ENCODE assay signal across 11 cellular contexts in the genomic region with DNA sequence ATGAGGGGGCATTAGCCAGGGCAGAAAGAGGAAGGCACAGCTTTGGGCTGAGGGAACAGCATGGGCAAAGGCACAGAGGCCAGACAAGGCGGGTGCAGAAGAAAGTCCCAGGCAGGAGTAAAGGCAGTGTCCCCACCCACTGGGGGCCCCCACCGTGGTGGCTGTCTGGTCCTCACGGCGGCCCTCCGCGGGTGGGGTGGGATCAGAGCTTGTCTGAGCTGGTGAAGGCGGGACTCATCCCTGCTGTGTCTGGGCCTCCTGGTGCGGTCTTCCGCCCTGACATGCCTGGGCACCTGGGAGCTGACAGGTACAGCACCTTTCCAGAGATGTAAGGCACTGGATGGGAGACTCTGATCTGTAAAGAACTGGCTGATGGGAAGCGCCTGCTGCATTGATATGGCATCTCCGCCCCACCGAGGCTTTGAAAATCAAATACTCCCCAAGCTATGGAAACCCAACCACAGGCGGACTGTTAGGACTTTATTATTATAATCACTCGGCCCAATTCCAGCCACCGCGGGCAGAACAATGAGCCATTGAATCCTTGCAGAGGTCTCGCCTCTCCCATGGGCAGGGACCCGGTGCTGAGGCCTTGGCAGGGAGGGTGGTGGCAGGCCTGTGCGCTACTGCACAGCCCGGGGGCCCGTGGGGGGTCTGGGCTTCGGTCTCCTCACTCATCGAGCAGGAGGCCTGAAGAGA. TPM values are rescaled to one million over a fixed set of nuclear protein-coding genes. Genes with fewer than 3 reads are reported as not detected.
DNase-seq lines count a peak whose midpoint lies in the region; ATAC-seq, FAIRE-seq and TF ChIP-seq lines count a peak whose summit lies in the region.
"Had no signal": no experiment of that assay in that cellular context is flagged by ENCODE, and none has a peak within 500 bp of the region (broad histone marks: within the 10 kb centered on the region; RNA-seq: fewer than 3 reads in every experiment).

No MANE protein-coding gene starts in this region.

- no peak for TF ChIP-seq CTCF in IMR-90 (conservative IDR thresholded peaks at IDR 0.05; ENCODE audit: low read depth, low read length)

- POLR2A ChIA-PET in IMR-90 (lab: Charles Lee; ENCODE audit: unreplicated experiment) = no interaction called here

- H3K9me1 ChIP-seq in IMR-90 (ENCODE audit: insufficient read depth, low read length) = 0 out of 2 replicates have a peak, but pooled peaks cover 2% of the 10 kb centered on the region

- no peak overlapping the region for H3K23ac ChIP-seq in IMR-90 (ENCODE audit: low read depth, low read length)

- no peak overlapping the region for H3K14ac ChIP-seq in IMR-90 (replicated peaks; ENCODE audit: low read depth, low read length)

- H3K56ac ChIP-seq in IMR-90 (ENCODE audit: extremely low read depth, insufficient read depth, low read length) = no peak overlapping the region

- H2AK9ac ChIP-seq in IMR-90 (replicated peaks; ENCODE audit: low read depth, low read length, poor library complexity) = peak overlapping the region; percentile 17

- no peak for ATAC-seq in IMR-90 (ENCODE audit: low read depth)
- ATAC-seq in left ventricle myocardium superior = no peak
- ATAC-seq in sciatic nerve = peak; percentile 84
- ATAC-seq in stimulated activated memory B cell treated with anti-CD40 and anti-IgM and Interleukin-4, amounts not matched to agents 10 μg/mL and 1 μg/mL and 100 μg/mL, for 72 hours = no peak
- ATAC-seq: GM12878 had no signal

- H2BK15ac ChIP-seq in IMR-90 (ENCODE audit: low read depth, low read length) = no peak overlapping the region

- TF ChIP-seq POLR2A in IMR-90 (IDR thresholded peaks at IDR 0.05; ENCODE audit: low read depth, low read length) (no peak), H54 (IDR thresholded peaks at IDR 0.05; ENCODE audit: low read depth, low read length) (no peak)

- H3K4me1 ChIP-seq in IMR-90 (ENCODE audit: control insufficient read depth, insufficient read depth, low read length) = no peaks in the 10 kb centered on the region

- dilution Hi-C loops in IMR-90 (cut with HindIII; ENCODE audit: low sequenced_read_pairs, unreplicated experiment) = no loop called here

- 0 out of 2 replicates have a peak overlapping the region, but pooled peaks have one; percentile 30 for H2AK5ac ChIP-seq in IMR-90 (ENCODE audit: low read depth, low read length)

- in situ Hi-C loops in IMR-90 (cut with MboI; ENCODE audit: low sequenced_read_pairs) = no loop called here

- TF ChIP-seq RAD21 in IMR-90 (IDR thresholded peaks at IDR 0.05; ENCODE audit: low read length) = no peak

- no peak overlapping the region for H2BK120ac ChIP-seq in IMR-90 (ENCODE audit: low read depth, low read length)

- no peak for FAIRE-seq in H54 (lab: Jason Lieb, UNC)
- FAIRE-seq: GM12878 had no signal

- no peak overlapping the region for H3K18ac ChIP-seq in IMR-90 (ENCODE audit: low read depth, low read length)

- H4K8ac ChIP-seq in IMR-90 (ENCODE audit: low read depth in 2 of 2, low read length in 2 of 2) = no peak overlapping the region

- no peak overlapping the region for H3K4ac ChIP-seq in IMR-90 (ENCODE audit: low read depth, low read length)

- H3K4me3 Mint-ChIP-seq in stimulated activated memory B cell treated with anti-CD40 and anti-IgM and Interleukin-4, amounts not matched to agents 10 μg/mL and 1 μg/mL and 100 μg/mL, for 72 hours = no peak overlapping the region
- H3K4me3 Mint-ChIP-seq: activated naive CD4-positive, alpha-beta T cell treated with anti-CD3 and anti-CD28 coated beads, Interleukin-2, amount 10 ng/mL, durations not matched to agents 7 days and 5 days had no signal

- no peak overlapping the region for H3K27ac ChIP-seq in IMR-90 (ENCODE audit: insufficient read depth, low read length)
- H3K27ac ChIP-seq: thoracic aorta had no signal

- H2BK20ac ChIP-seq in IMR-90 (ENCODE audit: low read depth, low read length) = no peak overlapping the region

- WGBS in IMR-90 (ENCODE audit: extremely low coverage in 2 of 2, insufficient read length in 1 of 2), 2 experiments = 86% methylated on average over 11 of the region's 23 CpGs; no CpG with 5 or more reads in 1 of the 2 experiments

- no peak overlapping the region for H3K9ac ChIP-seq in IMR-90 (ENCODE audit: low read depth, low read length)

- no peaks in the 10 kb centered on the region for H3K27me3 Mint-ChIP-seq in stimulated activated memory B cell treated with anti-CD40 and anti-IgM and Interleukin-4, amounts not matched to agents 10 μg/mL and 1 μg/mL and 100 μg/mL, for 72 hours

- H3K27me3 ChIP-seq in IMR-90 (ENCODE audit: control insufficient read depth, insufficient read depth, low read length) = no peaks in the 10 kb centered on the region

- H2BK5ac ChIP-seq in IMR-90 (ENCODE audit: low read depth, low read length, poor library complexity, severe bottlenecking) = no peak overlapping the region

- no peak overlapping the region for H3K4me2 ChIP-seq in IMR-90 (ENCODE audit: low read depth, low read length)

- H3K36me3 Mint-ChIP-seq in stimulated activated memory B cell treated with anti-CD40 and anti-IgM and Interleukin-4, amounts not matched to agents 10 μg/mL and 1 μg/mL and 100 μg/mL, for 72 hours = no peaks in the 10 kb centered on the region
- H3K36me3 Mint-ChIP-seq: activated naive CD4-positive, alpha-beta T cell treated with anti-CD3 and anti-CD28 coated beads, Interleukin-2, amount 10 ng/mL, durations not matched to agents 7 days and 5 days had no signal

- DNase-seq in IMR-90 = no peak
- DNase-seq in SW480 (ENCODE audit: low spot score) = peak; percentile 78
- DNase-seq in left ventricle myocardium superior = peak; percentile 14
- peak; percentile 77 for DNase-seq in sciatic nerve (ENCODE audit: low spot score)
- DNase-seq in H54 (ENCODE audit: insufficient read length, low spot score) = no peak
- DNase-seq in mucosa of gallbladder (ENCODE audit: low spot score) = no peak
- DNase-seq: activated naive CD4-positive, alpha-beta T cell treated with anti-CD3 and anti-CD28 coated beads, Interleukin-2, amount 10 ng/mL, durations not matched to agents 7 days and 5 days; NCI-H1105 had no signal

- intact Hi-C loops in IMR-90 (cut with micrococcal nuclease) = no loop called here
- intact Hi-C loops in left ventricle myocardium superior (cut with micrococcal nuclease) = no loop called here
- intact Hi-C loops in sciatic nerve (cut with DNase I) = no loop called here

- CTCF ChIA-PET in IMR-90 (lab: Yijun Ruan, JAX) = no interaction called here

- no TSS peak for BruUV-seq in IMR-90 (replicated peaks; lab: Mats Ljungman, UMichigan)

- no peaks in the 10 kb centered on the region for H3K9me3 ChIP-seq in IMR-90 (ENCODE audit: control insufficient read depth, insufficient read depth, low read length)
- H3K9me3 ChIP-seq: thoracic aorta had no signal

- H3K4me3 ChIP-seq in IMR-90 (ENCODE audit: insufficient read depth, low read depth, low read length) = no peak overlapping the region
- H3K4me3 ChIP-seq: GM12878, thoracic aorta had no signal

- H4K20me1 ChIP-seq in IMR-90 (ENCODE audit: insufficient read depth, low read length) = no peaks in the 10 kb centered on the region

- H3K36me3 ChIP-seq in IMR-90 (ENCODE audit: control insufficient read depth, insufficient read depth, low read length) = peaks cover 1% of the 10 kb centered on the region; the same call in 1 of the 2 replicates
- H3K36me3 ChIP-seq: thoracic aorta had no signal

- H4K91ac ChIP-seq in IMR-90 (ENCODE audit: insufficient read depth, low read depth, low read length) = no peak overlapping the region

- H3K79me1 ChIP-seq in IMR-90 (ENCODE audit: low read depth in 1 of 2, low read length in 2 of 2) = no peaks in the 10 kb centered on the region

- no peaks in the 10 kb centered on the region for H3K4me1 Mint-ChIP-seq in stimulated activated memory B cell treated with anti-CD40 and anti-IgM and Interleukin-4, amounts not matched to agents 10 μg/mL and 1 μg/mL and 100 μg/mL, for 72 hours

- H4K5ac ChIP-seq in IMR-90 (ENCODE audit: low read depth, low read length) = no peak overlapping the region

- no peak overlapping the region for H3K27ac Mint-ChIP-seq in stimulated activated memory B cell treated with anti-CD40 and anti-IgM and Interleukin-4, amounts not matched to agents 10 μg/mL and 1 μg/mL and 100 μg/mL, for 72 hours
- H3K27ac Mint-ChIP-seq: activated naive CD4-positive, alpha-beta T cell treated with anti-CD3 and anti-CD28 coated beads, Interleukin-2, amount 10 ng/mL, durations not matched to agents 7 days and 5 days had no signal

- H3K9me3 Mint-ChIP-seq in stimulated activated memory B cell treated with anti-CD40 and anti-IgM and Interleukin-4, amounts not matched to agents 10 μg/mL and 1 μg/mL and 100 μg/mL, for 72 hours = no peaks in the 10 kb centered on the region
- H3K9me3 Mint-ChIP-seq: activated naive CD4-positive, alpha-beta T cell treated with anti-CD3 and anti-CD28 coated beads, Interleukin-2, amount 10 ng/mL, durations not matched to agents 7 days and 5 days had no signal

- peak overlapping the region; percentile 43 for H2AFZ ChIP-seq in IMR-90 (replicated peaks; ENCODE audit: low read length, poor library complexity)

TF ChIP-seq in IMR-90, 13 proteins besides CTCF, POLR2A, EP300 and RAD21 (continues in another document):
- TF ChIP-seq, protein P1, sequence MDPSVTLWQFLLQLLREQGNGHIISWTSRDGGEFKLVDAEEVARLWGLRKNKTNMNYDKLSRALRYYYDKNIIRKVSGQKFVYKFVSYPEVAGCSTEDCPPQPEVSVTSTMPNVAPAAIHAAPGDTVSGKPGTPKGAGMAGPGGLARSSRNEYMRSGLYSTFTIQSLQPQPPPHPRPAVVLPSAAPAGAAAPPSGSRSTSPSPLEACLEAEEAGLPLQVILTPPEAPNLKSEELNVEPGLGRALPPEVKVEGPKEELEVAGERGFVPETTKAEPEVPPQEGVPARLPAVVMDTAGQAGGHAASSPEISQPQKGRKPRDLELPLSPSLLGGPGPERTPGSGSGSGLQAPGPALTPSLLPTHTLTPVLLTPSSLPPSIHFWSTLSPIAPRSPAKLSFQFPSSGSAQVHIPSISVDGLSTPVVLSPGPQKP (IDR thresholded peaks at IDR 0.05; ENCODE audit: borderline replicate concordance, low read depth, low read length) = no peak
- TF ChIP-seq BHLHE40 (IDR thresholded peaks at IDR 0.05; ENCODE audit: low read depth, low read length) (no peak), SMC3 (IDR thresholded peaks at IDR 0.05; ENCODE audit: low read depth, low read length) (no peak), MAFK (IDR thresholded peaks at IDR 0.05; ENCODE audit: low read depth, low read length) (no peak), CEBPB (IDR thresholded peaks at IDR 0.05; ENCODE audit: low read depth, low read length) (no peak)

RNA-seq across cellular contexts. Expression of gene GNB1L, which starts 14.2 kb away (rescaled TPM):
- total RNA-seq in IMR-90 (2012; rRNA removed) (1.7 and 2.5 TPM in 2 replicates), left ventricle myocardium superior (3.4 TPM), sciatic nerve (6.2 TPM), mucosa of gallbladder (6.2 TPM)
- polyA plus RNA-seq in IMR-90 (2012; rRNA removed) = 4.4 and 5.5 TPM in 2 replicates
- polyA plus RNA-seq in IMR-90 (2012; cell fraction: cytosol; rRNA removed) = 5.3 and 8.3 TPM in 2 replicates
- 3.5 and 12.3 TPM in 2 replicates for polyA plus RNA-seq in IMR-90 (2012; cell fraction: nucleus; rRNA removed; ENCODE audit: low replicate concordance)

RNA-seq across cellular contexts. Expression of gene RTL10, which starts 14.2 kb away (rescaled TPM):
- 8.6 TPM in 2 replicates for total RNA-seq in IMR-90 (2012; rRNA removed)
- 12.1 and 14.0 TPM in 2 replicates for polyA plus RNA-seq in IMR-90 (2012; rRNA removed)
- polyA plus RNA-seq in IMR-90 (2012; cell fraction: cytosol; rRNA removed) = 8.4 and 9.2 TPM in 2 replicates
- polyA plus RNA-seq in IMR-90 (2012; cell fraction: nucleus; rRNA removed; ENCODE audit: low replicate concordance) = 24.4 and 41.2 TPM in 2 replicates
- total RNA-seq in left ventricle myocardium superior = 8.0 TPM
- total RNA-seq in sciatic nerve = 22.9 TPM
- total RNA-seq in mucosa of gallbladder = 18.4 TPM

Comparison
In these comparisons a context has a peak if more than half of its experiments do, and no peak if none do; other contexts are left out.
1. DNase-seq: peak in SW480 (single experiment), left ventricle myocardium superior (single experiment) and sciatic nerve (single experiment); none in IMR-90 (single experiment), H54 (single experiment) and mucosa of gallbladder (single experiment).